8 cellular contexts compared by ENCODE assay signal in the genomic region with DNA sequence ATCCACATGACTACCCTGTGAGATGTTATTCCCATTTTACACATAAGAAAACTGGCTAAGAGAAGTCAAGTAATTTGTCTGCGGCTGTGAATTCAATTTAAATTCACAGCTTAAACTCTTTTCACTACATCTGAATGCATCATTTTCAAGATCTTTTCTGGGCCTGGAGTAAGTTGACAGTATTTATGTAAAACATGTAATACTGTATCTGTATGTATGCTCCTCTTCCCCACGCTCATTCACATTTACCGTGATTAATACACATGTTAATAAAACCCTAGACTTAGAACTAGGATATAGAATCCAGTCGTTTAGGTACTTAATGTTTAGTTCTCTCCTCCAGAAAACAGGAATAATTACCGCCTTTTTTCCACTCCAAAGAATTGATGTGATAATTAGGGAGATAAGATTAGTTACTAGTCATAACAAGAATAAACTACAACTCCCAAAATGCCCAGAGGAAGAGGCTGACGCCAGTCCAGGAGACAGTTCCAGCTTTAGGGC. TPM values are rescaled to one million over a fixed set of nuclear protein-coding genes. Genes with fewer than 3 reads are reported as not detected.
A peak's percentile ranks its signal among the peaks of the same experiment; 100 is the strongest.
DNase-seq lines count a peak whose midpoint lies in the region; ATAC-seq and TF ChIP-seq lines count a peak whose summit lies in the region.

No MANE protein-coding gene starts in this region.

- TF ChIP-seq CTCF in BE2C (IDR thresholded peaks at IDR 0.05; ENCODE audit: low read depth, low read length): no peak

- no peak for ATAC-seq in naive thymus-derived CD8-positive, alpha-beta T cell
- no peak for ATAC-seq in HG03354 (IDR thresholded peaks at IDR 0.05; ENCODE audit: poor library complexity, severe bottlenecking, unreplicated experiment)

- no peaks in the 10 kb centered on the region for H3K9me3 ChIP-seq in BE2C
- no peaks in the 10 kb centered on the region for H3K9me3 ChIP-seq in HAP-1

- POLR2A ChIA-PET in naive thymus-derived CD8-positive, alpha-beta T cell (lab: Charles Lee): interaction anchor here (0.6 to 1.8 kb wide), 3 partner anchors 13 to 286 kb away, joined by 3 to 9 read pairs (median 4); partner anchors contain the start of gene PTPN7

- H3K27me3 ChIP-seq in BE2C: no peaks in the 10 kb centered on the region
- H3K27me3 ChIP-seq in HAP-1 (ENCODE audit: low read depth): no peaks in the 10 kb centered on the region

- H3K4me1 ChIP-seq in BE2C (no peaks in the 10 kb centered on the region), HAP-1 (peaks cover 6% of the 10 kb centered on the region)

- in situ Hi-C loops in HAP-1 (cut with MboI; ENCODE audit: low sequenced_read_pairs): no loop called here

- peak overlapping the region; percentile 84 for H3K4me3 ChIP-seq in BE2C (ENCODE audit: low read depth, low read length)
- H3K4me3 ChIP-seq in HAP-1: peak overlapping the region; percentile 90

- H3K27me3 Mint-ChIP-seq in activated naive CD8-positive, alpha-beta T cell treated with anti-CD3 and anti-CD28 coated beads for 36 hours: no peaks in the 10 kb centered on the region
- no peaks in the 10 kb centered on the region for H3K27me3 Mint-ChIP-seq in naive thymus-derived CD8-positive, alpha-beta T cell

- H3K4me1 Mint-ChIP-seq in activated naive CD8-positive, alpha-beta T cell treated with anti-CD3 and anti-CD28 coated beads for 36 hours: peaks cover 33% of the 10 kb centered on the region
- H3K4me1 Mint-ChIP-seq in naive thymus-derived CD8-positive, alpha-beta T cell: peaks cover 18 to 43% (median 31%) of the 10 kb centered on the region in 4 donors

- H3K4me3 Mint-ChIP-seq in activated naive CD8-positive, alpha-beta T cell treated with anti-CD3 and anti-CD28 coated beads for 36 hours: peak overlapping the region; percentile 89
- H3K4me3 Mint-ChIP-seq in naive thymus-derived CD8-positive, alpha-beta T cell: peak overlapping the region; percentile 83 to 99 (median 94)

- no peak for DNase-seq in BE2C
- DNase-seq in HAP-1 (ENCODE audit: low spot score in 2 of 2): no peak
- no peak for DNase-seq in activated naive CD8-positive, alpha-beta T cell treated with anti-CD3 and anti-CD28 coated beads for 36 hours
- no peak for DNase-seq in naive thymus-derived CD8-positive, alpha-beta T cell
- DNase-seq in HCEC 1CT: no peak
- DNase-seq in NAMALWA (ENCODE audit: low spot score): no peak
- DNase-seq in AG20443 (ENCODE audit: low spot score): no peak

- H3K36me3 ChIP-seq in BE2C: peaks cover 3% of the 10 kb centered on the region; the same call in 1 of the 2 replicates
- H3K36me3 ChIP-seq in HAP-1 (replicated peaks): peaks cover 3% of the 10 kb centered on the region; the same call in 1 of the 2 replicates

- no peaks in the 10 kb centered on the region for H3K9me3 Mint-ChIP-seq in activated naive CD8-positive, alpha-beta T cell treated with anti-CD3 and anti-CD28 coated beads for 36 hours
- no peaks in the 10 kb centered on the region for H3K9me3 Mint-ChIP-seq in naive thymus-derived CD8-positive, alpha-beta T cell

- peak overlapping the region; percentile 79 for H3K27ac Mint-ChIP-seq in activated naive CD8-positive, alpha-beta T cell treated with anti-CD3 and anti-CD28 coated beads for 36 hours
- H3K27ac Mint-ChIP-seq in naive thymus-derived CD8-positive, alpha-beta T cell: peak overlapping the region; percentile 67 to 96 (median 94)

- H3K36me3 Mint-ChIP-seq in activated naive CD8-positive, alpha-beta T cell treated with anti-CD3 and anti-CD28 coated beads for 36 hours: no peaks in the 10 kb centered on the region
- H3K36me3 Mint-ChIP-seq in naive thymus-derived CD8-positive, alpha-beta T cell: no peaks in the 10 kb centered on the region

RNA-seq across cellular contexts. Expression of gene PPP1R12B, which starts 0.4 kb away (rescaled TPM):
- 3.4 TPM for polyA plus RNA-seq in BE2C (2012; ENCODE audit: insufficient read depth, insufficient read length, low read depth)
- total RNA-seq in activated naive CD8-positive, alpha-beta T cell treated with anti-CD3 and anti-CD28 coated beads for 36 hours: 1 to 10 TPM; 5.8 to 10.0 TPM
- 10 to 100 TPM; 26.3 to 29.8 TPM for total RNA-seq in naive thymus-derived CD8-positive, alpha-beta T cell
- polyA plus RNA-seq in naive thymus-derived CD8-positive, alpha-beta T cell: 1 to 10 TPM; 4.6 to 7.7 (median 5.8) TPM

RNA-seq across cellular contexts. Expression of gene UBE2T, which starts 6.3 kb away (rescaled TPM):
- polyA plus RNA-seq in BE2C (2012; ENCODE audit: insufficient read depth, insufficient read length, low read depth): 20.5 TPM
- total RNA-seq in activated naive CD8-positive, alpha-beta T cell treated with anti-CD3 and anti-CD28 coated beads for 36 hours: 10 to 100 TPM; 93.2 to 94.3 TPM
- 1 to 10 TPM; 4.0 to 5.1 TPM for total RNA-seq in naive thymus-derived CD8-positive, alpha-beta T cell
- polyA plus RNA-seq in naive thymus-derived CD8-positive, alpha-beta T cell: 10 to 100 TPM in 1 of 3 donors, 1 to 10 TPM in 2; 5.5 to 13.1 (median 7.4) TPM

Comparison
In these comparisons a context has a peak if more than half of its experiments do, and no peak if none do; other contexts are left out.
1. RNA of gene UBE2T, which starts 6.3 kb away (total RNA-seq): 93.2 to 94.3 TPM in activated naive CD8-positive, alpha-beta T cell treated with anti-CD3 and anti-CD28 coated beads for 36 hours; 4.0 to 5.1 TPM in naive thymus-derived CD8-positive, alpha-beta T cell; every median in the first group is over 10 times any median in the second.